ENCODE assay signal across 14 cellular contexts in genomic region chr5:177568326-177568725, GRCh38. TPM values are rescaled to one million over a fixed set of nuclear protein-coding genes. Genes with fewer than 3 reads are reported as not detected.
DNase-seq lines count a peak whose midpoint lies in the region; ATAC-seq and TF ChIP-seq lines count a peak whose summit lies in the region.
"Had no signal": no experiment of that assay in that cellular context is flagged by ENCODE, and none has a peak within 500 bp of the region (broad histone marks: within the 10 kb centered on the region; RNA-seq: fewer than 3 reads in every experiment).

No MANE protein-coding gene starts in this region.

- peaks cover 3% of the 10 kb centered on the region for H3K4me1 Mint-ChIP-seq in endothelial cell (ENCODE audit: unreplicated experiment)
- H3K4me1 Mint-ChIP-seq: H9 had no signal

- H3K27me3 Mint-ChIP-seq in endothelial cell (ENCODE audit: unreplicated experiment): peaks cover 3% of the 10 kb centered on the region

- no peak overlapping the region for H2AK5ac ChIP-seq in trophoblast cell (ENCODE audit: low read length)

- no peak overlapping the region for H2BK120ac ChIP-seq in trophoblast cell (ENCODE audit: insufficient read depth, low read length, poor library complexity)

- ATAC-seq in HG03175 (IDR thresholded peaks at IDR 0.05; ENCODE audit: unreplicated experiment): no peak

- no peak overlapping the region for H2BK12ac ChIP-seq in trophoblast cell (ENCODE audit: low read length)

- H3K18ac ChIP-seq in trophoblast cell (ENCODE audit: low read length): no peak overlapping the region

- CTCF ChIA-PET in HEK293 (lab: Yijun Ruan, JAX): interaction anchor here (1.0 to 1.1 kb wide), 2 partner anchors 24 to 39 kb away, joined by 3 read pairs; partner anchors contain the start of gene TMED9

- H3K9me3 ChIP-seq in HEK293 (ENCODE audit: control insufficient read depth, insufficient read depth, low read depth, low read length): no peaks in the 10 kb centered on the region
- H3K9me3 ChIP-seq in trophoblast cell (ENCODE audit: insufficient read depth, low read depth, low read length): no peaks in the 10 kb centered on the region
- H3K9me3 ChIP-seq: BLaER1 had no signal

- POLR2A ChIA-PET in HEK293 (lab: Yijun Ruan, JAX): no interaction called here

- peak overlapping the region; percentile 26 for H3K9ac ChIP-seq in trophoblast cell (ENCODE audit: low read length)
- H3K9ac ChIP-seq: BLaER1 had no signal

- no peaks in the 10 kb centered on the region for H3K27me3 ChIP-seq in trophoblast cell (ENCODE audit: insufficient read depth, low read length)
- H3K27me3 ChIP-seq: BLaER1 had no signal

- H3K23ac ChIP-seq in trophoblast cell (ENCODE audit: low read length): no peak overlapping the region

- H3K27ac ChIP-seq in HEK293 (ENCODE audit: extremely low read depth, low read depth, low read length) (no peak overlapping the region), trophoblast cell (ENCODE audit: low read depth, low read length) (no peak overlapping the region)
- H3K27ac ChIP-seq: BLaER1 had no signal

- H2AFZ ChIP-seq in trophoblast cell (ENCODE audit: insufficient read depth, low read length, poor library complexity): no peak overlapping the region

- no peaks in the 10 kb centered on the region for H3K36me3 Mint-ChIP-seq in endothelial cell (ENCODE audit: low read depth, unreplicated experiment)

- peak overlapping the region; percentile 38 for H3K27ac Mint-ChIP-seq in endothelial cell (ENCODE audit: unreplicated experiment)
- H3K27ac Mint-ChIP-seq: H9, HFFc6 had no signal

- H3K9me3 Mint-ChIP-seq in endothelial cell (ENCODE audit: unreplicated experiment): no peaks in the 10 kb centered on the region
- H3K9me3 Mint-ChIP-seq: HFFc6 had no signal

- no peak overlapping the region for H3K4me3 Mint-ChIP-seq in endothelial cell (ENCODE audit: unreplicated experiment)
- H3K4me3 Mint-ChIP-seq: H9, HFFc6 had no signal

- no peak overlapping the region for H4K8ac ChIP-seq in trophoblast cell (ENCODE audit: low read depth, low read length)

- DNase-seq in Daoy (ENCODE audit: low read depth): peak; percentile 35
- DNase-seq in endothelial cell (ENCODE audit: low spot score): no peak
- DNase-seq in trophoblast cell: no peak
- DNase-seq in AG08396 (ENCODE audit: low spot score): no peak
- DNase-seq in activated naive CD4-positive, alpha-beta T cell treated with Interleukin-2 at 50 U/mL for 16 hours: no peak
- DNase-seq: AML-193, GOT3, H9, HFFc6, IMR-90, KG1 had no signal

- TF ChIP-seq CTCF in HEK293 (tag by site-specific recombination; IDR thresholded peaks at IDR 0.05) (no peak), endothelial cell (IDR thresholded peaks at IDR 0.05; ENCODE audit: unreplicated experiment) (no peak)

- H3K4ac ChIP-seq in trophoblast cell (ENCODE audit: low read depth, low read length): no peak overlapping the region

- H3K4me1 ChIP-seq in HEK293 (ENCODE audit: control insufficient read depth, insufficient read depth, low read length): no peaks in the 10 kb centered on the region
- no peaks in the 10 kb centered on the region for H3K4me1 ChIP-seq in trophoblast cell (ENCODE audit: control insufficient read depth in 1 of 2, insufficient read depth in 2 of 2, low read length in 2 of 2)
- H3K4me1 ChIP-seq: BLaER1 had no signal

- H3K4me2 ChIP-seq in trophoblast cell (ENCODE audit: low read length): no peak overlapping the region
- H3K4me2 ChIP-seq: BLaER1 had no signal

- H3K36me3 ChIP-seq in HEK293 (ENCODE audit: control insufficient read depth in 2 of 2, insufficient read depth in 1 of 2, low read length in 2 of 2): no peaks in the 10 kb centered on the region
- H3K36me3 ChIP-seq in trophoblast cell (ENCODE audit: control insufficient read depth in 1 of 2, insufficient read depth in 2 of 2, low read length in 2 of 2): no peaks in the 10 kb centered on the region
- H3K36me3 ChIP-seq: BLaER1 had no signal

- no peak overlapping the region for H2BK5ac ChIP-seq in trophoblast cell (ENCODE audit: low read depth, low read length, poor library complexity)

- H3K79me2 ChIP-seq in trophoblast cell (ENCODE audit: control insufficient read depth, insufficient read depth, low read length, poor library complexity): no peaks in the 10 kb centered on the region

- H3K79me1 ChIP-seq in trophoblast cell (ENCODE audit: low read length): no peaks in the 10 kb centered on the region

- no peak overlapping the region for H4K91ac ChIP-seq in trophoblast cell (ENCODE audit: low read depth, low read length)

- no CpG with 5 or more reads among the region's 7 CpGs for WGBS in trophoblast cell (ENCODE audit: extremely low coverage, insufficient coverage, insufficient read length)

- no peak overlapping the region for H3K14ac ChIP-seq in trophoblast cell (ENCODE audit: low read length)

- no peak overlapping the region for H4K12ac ChIP-seq in trophoblast cell (ENCODE audit: low read depth, low read length)

- H3K4me3 ChIP-seq in HEK293 (ENCODE audit: low read depth, low read length): no peak overlapping the region
- H3K4me3 ChIP-seq in trophoblast cell (ENCODE audit: low read depth, low read length): no peak overlapping the region
- H3K4me3 ChIP-seq: BLaER1 had no signal

TF ChIP-seq in HEK293, 187 proteins besides CTCF, POLR2A, EP300 and RAD21:
- TF ChIP-seq ZNF18 (tag by site-specific recombination; IDR thresholded peaks at IDR 0.05) (peak; percentile 67; the same call in 1 of the 2 replicates), GLIS1 (tag by site-specific recombination; IDR thresholded peaks at IDR 0.05) (peak; percentile 82), ZNF19 (tag by site-specific recombination; IDR thresholded peaks at IDR 0.05; ENCODE audit: low read depth) (no peak), ZNF223 (tag by site-specific recombination; IDR thresholded peaks at IDR 0.05) (0 out of 2 replicates have a peak, but pooled peaks have one; percentile 14)

RNA-seq across cellular contexts. Expression of gene FAM193B, which starts 14.0 kb away (rescaled TPM):
- 14.6 and 26.7 TPM in 2 replicates for total RNA-seq in Daoy (2014; rRNA removed; shearing (Covaris generic))
- 97.6 TPM for total RNA-seq in endothelial cell (ENCODE audit: unreplicated experiment)
- 30.0 and 32.0 TPM in 2 replicates for polyA plus RNA-seq in trophoblast cell (2013)

RNA-seq across cellular contexts. Expression of gene TMED9, which starts 23.7 kb away (rescaled TPM):
- total RNA-seq in Daoy (2014; rRNA removed; shearing (Covaris generic)): 94.7 and 105 TPM in 2 replicates
- 271 TPM for total RNA-seq in endothelial cell (ENCODE audit: unreplicated experiment)
- polyA plus RNA-seq in trophoblast cell (2013): 274 and 278 TPM in 2 replicates

RNA-seq across cellular contexts. Expression of gene B4GALT7, which starts 31.6 kb away (rescaled TPM):
- 35.1 and 51.0 TPM in 2 replicates for total RNA-seq in Daoy (2014; rRNA removed; shearing (Covaris generic))
- 34.6 TPM for total RNA-seq in endothelial cell (ENCODE audit: unreplicated experiment)
- 18.9 and 19.5 TPM in 2 replicates for polyA plus RNA-seq in trophoblast cell (2013)

RNA-seq across cellular contexts. Expression of gene DDX41, which starts 51.6 kb away (rescaled TPM):
- 68.7 and 91.5 TPM in 2 replicates for total RNA-seq in Daoy (2014; rRNA removed; shearing (Covaris generic))
- total RNA-seq in endothelial cell (ENCODE audit: unreplicated experiment): 125 TPM
- 56.2 and 62.3 TPM in 2 replicates for polyA plus RNA-seq in trophoblast cell (2013)

RNA-seq across cellular contexts. Expression of gene DOK3, which starts 58.7 kb away (rescaled TPM):
- 3.7 and 3.9 TPM in 2 replicates for total RNA-seq in Daoy (2014; rRNA removed; shearing (Covaris generic))
- total RNA-seq in endothelial cell (ENCODE audit: unreplicated experiment): 51.4 TPM
- 2.4 and 2.5 TPM in 2 replicates for polyA plus RNA-seq in trophoblast cell (2013)
